ENCODE assay signal across 20 cellular contexts in the genomic region with DNA sequence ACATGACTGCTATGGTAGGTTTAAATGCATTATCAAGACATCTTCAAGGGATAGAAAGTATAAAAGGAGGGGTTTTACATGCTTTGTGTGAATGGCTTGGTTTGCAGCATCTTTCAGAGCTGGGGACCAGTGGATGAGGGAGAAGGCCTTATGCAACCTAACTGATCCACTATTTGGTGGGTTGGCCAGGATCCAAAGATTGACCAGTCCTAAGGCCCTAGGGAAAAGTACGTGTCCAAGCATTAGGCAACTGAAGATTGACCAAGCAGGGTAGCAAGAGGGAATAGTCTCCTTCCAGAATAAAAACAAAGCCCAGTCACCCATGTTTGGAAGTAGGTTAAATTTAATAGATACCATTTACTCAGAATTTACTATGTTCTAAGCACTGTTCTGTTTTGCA.
"Had no signal": no experiment of that assay in that cellular context is flagged by ENCODE, and none has a peak within 500 bp of the region (broad histone marks: within the 10 kb centered on the region; RNA-seq: fewer than 3 reads in every experiment).

No MANE protein-coding gene starts in this region.

- H3K4me1 Mint-ChIP-seq: memory B cell; natural killer cell; stimulated activated memory B cell treated with anti-CD40 and anti-IgM and Interleukin-4, amounts not matched to agents 10 μg/mL and 1 μg/mL and 100 μg/mL, for 72 hours had no signal

- H3K9me3 Mint-ChIP-seq: stimulated activated memory B cell treated with anti-CD40 and anti-IgM and Interleukin-4, amounts not matched to agents 10 μg/mL and 1 μg/mL and 100 μg/mL, for 72 hours had no signal

- H3K27me3 ChIP-seq: tibial nerve, upper lobe of left lung had no signal

- H3K9me3 ChIP-seq: thoracic aorta had no signal

- ATAC-seq: effector memory CD8-positive, alpha-beta T cell; natural killer cell; sciatic nerve; stimulated activated memory B cell treated with anti-CD40 and anti-IgM and Interleukin-4, amounts not matched to agents 10 μg/mL and 1 μg/mL and 100 μg/mL, for 72 hours; stimulated activated naive CD8-positive, alpha-beta T cell treated with anti-CD3 and anti-CD28 coated beads, Interleukin-15, Interleukin-2, amounts not matched to agents 100 U/mL and 50 U/mL, for 24 hours had no signal

- H3K36me3 Mint-ChIP-seq: memory B cell; natural killer cell; stimulated activated memory B cell treated with anti-CD40 and anti-IgM and Interleukin-4, amounts not matched to agents 10 μg/mL and 1 μg/mL and 100 μg/mL, for 72 hours had no signal

- H3K27me3 Mint-ChIP-seq: effector memory CD8-positive, alpha-beta T cell; progenitor cell of endocrine pancreas; stimulated activated memory B cell treated with anti-CD40 and anti-IgM and Interleukin-4, amounts not matched to agents 10 μg/mL and 1 μg/mL and 100 μg/mL, for 72 hours had no signal

- H3K4me3 Mint-ChIP-seq: effector memory CD8-positive, alpha-beta T cell; memory B cell; natural killer cell; stimulated activated memory B cell treated with anti-CD40 and anti-IgM and Interleukin-4, amounts not matched to agents 10 μg/mL and 1 μg/mL and 100 μg/mL, for 72 hours had no signal

- H3K4me1 ChIP-seq: parathyroid adenoma, tibial nerve, upper lobe of left lung had no signal

- H3K36me3 ChIP-seq: thoracic aorta, tibial nerve, upper lobe of left lung had no signal

- FAIRE-seq: frontal cortex, keratinocyte, urothelium cell line had no signal

- H3K27ac ChIP-seq: parathyroid adenoma, thoracic aorta, tibial nerve, upper lobe of left lung had no signal

- H3K9ac ChIP-seq: parathyroid adenoma had no signal

- DNase-seq: cerebellar nuclear complex; cortex of kidney; effector memory CD8-positive, alpha-beta T cell; hypothalamus; natural killer cell; stimulated activated CD4-positive, alpha-beta T cell treated with anti-CD3 and anti-CD28 coated beads, Interleukin-2, amount 100 ng/mL, for 24 hours; stimulated activated CD4-positive, alpha-beta T cell treated with anti-CD3 and anti-CD28 coated beads, Interleukin-4, amount 100 ng/mL, for 24 hours; stimulated activated naive CD8-positive, alpha-beta T cell treated with anti-CD3 and anti-CD28 coated beads, Interleukin-15, Interleukin-2, amounts not matched to agents 100 U/mL and 50 U/mL, for 24 hours; upper lobe of left lung had no signal

- H2AFZ ChIP-seq: parathyroid adenoma had no signal

- H3K27ac Mint-ChIP-seq: effector memory CD8-positive, alpha-beta T cell; memory B cell; natural killer cell; progenitor cell of endocrine pancreas; stimulated activated memory B cell treated with anti-CD40 and anti-IgM and Interleukin-4, amounts not matched to agents 10 μg/mL and 1 μg/mL and 100 μg/mL, for 72 hours had no signal

- H3K4me3 ChIP-seq: lung, thoracic aorta, tibial nerve, upper lobe of left lung had no signal

- H3K79me2 ChIP-seq: parathyroid adenoma had no signal
